In the genomic region with DNA sequence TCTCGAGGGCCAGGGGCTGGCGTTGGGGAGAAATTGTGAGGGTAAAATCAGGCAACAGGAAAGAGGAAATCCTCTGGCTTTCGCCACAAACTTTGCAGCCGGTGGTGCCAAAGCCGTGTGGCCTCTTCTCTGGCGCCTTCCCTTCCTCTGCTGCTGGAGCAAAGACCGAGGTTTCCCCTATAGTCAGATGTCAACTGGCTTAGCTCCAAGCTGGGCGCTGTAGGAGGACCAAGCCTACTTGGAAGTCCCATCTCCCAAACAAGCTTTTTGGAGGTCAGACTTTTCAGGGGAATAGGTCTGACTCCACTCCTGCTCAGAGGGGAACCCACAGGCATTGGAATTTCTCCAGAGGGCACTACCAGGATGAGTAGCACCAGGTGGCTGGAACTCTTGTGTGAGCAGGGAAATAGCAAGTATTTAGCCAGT, we compare ENCODE assay signal across 11 cellular contexts. TPM values are rescaled to one million over a fixed set of nuclear protein-coding genes. Genes with fewer than 3 reads are reported as not detected.
DNase-seq lines count a peak whose midpoint lies in the region; ATAC-seq and TF ChIP-seq lines count a peak whose summit lies in the region.
"Had no signal": no experiment of that assay in that cellular context is flagged by ENCODE, and none has a peak within 500 bp of the region (broad histone marks: within the 10 kb centered on the region; RNA-seq: fewer than 3 reads in every experiment).

No MANE protein-coding gene starts in this region.

- H3K4me3 Mint-ChIP-seq in chondrocyte (ENCODE audit: unreplicated experiment), result peak overlapping the region; percentile 62

- TF ChIP-seq CTCF in AG04449 (IDR thresholded peaks at IDR 0.05; ENCODE audit: insufficient read depth, low read length, missing control alignments), result no peak
- TF ChIP-seq CTCF in chondrocyte (IDR thresholded peaks at IDR 0.05), result no peak

- H2BK5ac ChIP-seq in mesenchymal stem cell (ENCODE audit: low read depth, low read length, poor library complexity, severe bottlenecking), result no peak overlapping the region

- H4K91ac ChIP-seq in mesenchymal stem cell (ENCODE audit: low read length), result no peak overlapping the region

- H3K4me3 ChIP-seq in AG04449 (ENCODE audit: low read depth, low read length) (peak overlapping the region; percentile 99), mesenchymal stem cell (ENCODE audit: insufficient read depth in 1 of 2, low read depth in 1 of 2, low read length in 2 of 2) (peak overlapping the region in 1 of 2 experiments; percentile 98)

- H3K14ac ChIP-seq in mesenchymal stem cell (ENCODE audit: low read length in 2 of 2), result no peak overlapping the region

- H3K27me3 ChIP-seq in mesenchymal stem cell (ENCODE audit: control insufficient read depth in 1 of 2, insufficient read depth in 1 of 2, low read length in 2 of 2), result no peaks in the 10 kb centered on the region

- no peak overlapping the region for H4K8ac ChIP-seq in mesenchymal stem cell (ENCODE audit: low read length)

- no peak overlapping the region for H3K4me2 ChIP-seq in mesenchymal stem cell (ENCODE audit: low read length, poor library complexity, severe bottlenecking)

- H3K9ac ChIP-seq in mesenchymal stem cell (ENCODE audit: low read length), result peak overlapping the region; percentile 95

- WGBS in mesenchymal stem cell, result 92% methylated on average over 8 of the region's 8 CpGs

- DNase-seq in AG04449 (ENCODE audit: low read depth, low spot score), result no peak
- no peak for DNase-seq in chondrocyte (ENCODE audit: low spot score)
- DNase-seq in mesenchymal stem cell, result no peak
- DNase-seq in NCI-H1105 treated with DMSO at 0.1 percent for 48 hours (lab: John Stamatoyannopoulos, UW), result no peak
- DNase-seq in HuH-7.5 (ENCODE audit: low spot score), result no peak
- DNase-seq: activated naive CD4-positive, alpha-beta T cell treated with anti-CD3 and anti-CD28 coated beads, Interleukin-2, amount 50 U/mL, for 16 hours; DMS79; SW 1271 had no signal

- no peak overlapping the region for H2BK12ac ChIP-seq in mesenchymal stem cell (ENCODE audit: low read length in 2 of 2)

- peaks cover 10% of the 10 kb centered on the region for H3K36me3 Mint-ChIP-seq in chondrocyte (ENCODE audit: low read depth)

- H3K27me3 Mint-ChIP-seq in chondrocyte (ENCODE audit: low read depth), result no peaks in the 10 kb centered on the region

- no peaks in the 10 kb centered on the region for H3K9me3 Mint-ChIP-seq in chondrocyte (ENCODE audit: low read depth)

- H3K36me3 ChIP-seq in KOPT-K1 (ENCODE audit: insufficient read depth, low read length) (no peaks in the 10 kb centered on the region), mesenchymal stem cell (ENCODE audit: control insufficient read depth in 1 of 2, insufficient read depth in 2 of 2, low read depth in 1 of 2, low read length in 2 of 2) (peaks cover 13 to 50% of the 10 kb centered on the region in 2 experiments)

- H3K23ac ChIP-seq in mesenchymal stem cell (ENCODE audit: low read length in 2 of 2), result no peak overlapping the region

- no peak overlapping the region for H3K4ac ChIP-seq in mesenchymal stem cell (ENCODE audit: low read depth in 1 of 2, low read length in 2 of 2)

- ATAC-seq in GM21529 (IDR thresholded peaks at IDR 0.05; ENCODE audit: unreplicated experiment) (no peak), HG02970 (IDR thresholded peaks at IDR 0.05; ENCODE audit: low FRiP score, unreplicated experiment) (no peak)

- no peak overlapping the region for H3K18ac ChIP-seq in mesenchymal stem cell (ENCODE audit: low read depth in 1 of 2, low read length in 2 of 2)

- H2BK120ac ChIP-seq in mesenchymal stem cell (ENCODE audit: low read depth, low read length), result no peak overlapping the region

- no peak overlapping the region for H2BK15ac ChIP-seq in mesenchymal stem cell (ENCODE audit: low read depth, poor library complexity, severe bottlenecking)

- H3K4me1 Mint-ChIP-seq in chondrocyte (ENCODE audit: low read depth), result peaks cover 82% of the 10 kb centered on the region

- H2AFZ ChIP-seq in mesenchymal stem cell (ENCODE audit: low read depth, low read length), result no peak overlapping the region

- H3K9me3 ChIP-seq in KOPT-K1 (ENCODE audit: insufficient read depth, low read length, poor library complexity, severe bottlenecking), result no peaks in the 10 kb centered on the region
- H3K9me3 ChIP-seq in mesenchymal stem cell (ENCODE audit: control insufficient read depth, low read length), result no peaks in the 10 kb centered on the region

- POLR2A ChIA-PET in AG04449 (lab: Yijun Ruan, JAX), result interaction anchor here (1.2 to 2.5 kb wide), 4 partner anchors 9 to 104 kb away, joined by 3 to 13 read pairs (median 6); no protein-coding TSS in a partner anchor

- H3K27ac ChIP-seq in KOPT-K1 (ENCODE audit: low read depth, low read length, poor library complexity, severe bottlenecking) (peak overlapping the region; percentile 35), mesenchymal stem cell (ENCODE audit: low read length, poor library complexity, severe bottlenecking) (peak overlapping the region; percentile 48)

- H3K27ac Mint-ChIP-seq in chondrocyte (ENCODE audit: unreplicated experiment), result peak overlapping the region; percentile 32

- H3K4me1 ChIP-seq in mesenchymal stem cell (ENCODE audit: control insufficient read depth, insufficient read depth, low read depth, low read length), result peaks cover 57% of the 10 kb centered on the region

- no peak overlapping the region for H2AK5ac ChIP-seq in mesenchymal stem cell (ENCODE audit: low read length, severe bottlenecking)

- H3K79me1 ChIP-seq in mesenchymal stem cell (replicated peaks; ENCODE audit: low read length, poor library complexity, severe bottlenecking), result peaks cover 1% of the 10 kb centered on the region

- CTCF ChIA-PET in AG04449 (lab: Yijun Ruan, JAX), result interaction anchor here (0.8 to 16.8 kb wide), 12 partner anchors 8 to 1215 kb away, joined by 3 to 337 read pairs (median 6); no protein-coding TSS in a partner anchor

RNA-seq across cellular contexts. Expression of gene IGFBP4, which starts 5.0 kb away (rescaled TPM):
- total RNA-seq in chondrocyte, result 351 to 496 TPM (median 486 TPM) in 3 replicates
- 339 TPM for polyA plus RNA-seq in mesenchymal stem cell (2013, experiment 1 of 2)
- 339 TPM for polyA plus RNA-seq in mesenchymal stem cell (2013, experiment 2 of 2)

RNA-seq across cellular contexts. Expression of gene TOP2A, which starts 30.5 kb away (rescaled TPM):
- total RNA-seq in chondrocyte, result 24.6 to 28.2 TPM (median 27.8 TPM) in 3 replicates
- polyA plus RNA-seq in mesenchymal stem cell (2013, experiment 1 of 2), result 14.5 TPM
- polyA plus RNA-seq in mesenchymal stem cell (2013, experiment 2 of 2), result 15.0 TPM

RNA-seq across cellular contexts. Expression of gene TNS4, which starts 53.2 kb away (rescaled TPM):
- 0.39 TPM in 1 of 3 replicates, not detected in the others for total RNA-seq in chondrocyte
- not detected for polyA plus RNA-seq in mesenchymal stem cell (2013, experiment 1 of 2)
- polyA plus RNA-seq in mesenchymal stem cell (2013, experiment 2 of 2), result 0.12 TPM
